1 cellular context compared by ENCODE assay signal in the genomic region with DNA sequence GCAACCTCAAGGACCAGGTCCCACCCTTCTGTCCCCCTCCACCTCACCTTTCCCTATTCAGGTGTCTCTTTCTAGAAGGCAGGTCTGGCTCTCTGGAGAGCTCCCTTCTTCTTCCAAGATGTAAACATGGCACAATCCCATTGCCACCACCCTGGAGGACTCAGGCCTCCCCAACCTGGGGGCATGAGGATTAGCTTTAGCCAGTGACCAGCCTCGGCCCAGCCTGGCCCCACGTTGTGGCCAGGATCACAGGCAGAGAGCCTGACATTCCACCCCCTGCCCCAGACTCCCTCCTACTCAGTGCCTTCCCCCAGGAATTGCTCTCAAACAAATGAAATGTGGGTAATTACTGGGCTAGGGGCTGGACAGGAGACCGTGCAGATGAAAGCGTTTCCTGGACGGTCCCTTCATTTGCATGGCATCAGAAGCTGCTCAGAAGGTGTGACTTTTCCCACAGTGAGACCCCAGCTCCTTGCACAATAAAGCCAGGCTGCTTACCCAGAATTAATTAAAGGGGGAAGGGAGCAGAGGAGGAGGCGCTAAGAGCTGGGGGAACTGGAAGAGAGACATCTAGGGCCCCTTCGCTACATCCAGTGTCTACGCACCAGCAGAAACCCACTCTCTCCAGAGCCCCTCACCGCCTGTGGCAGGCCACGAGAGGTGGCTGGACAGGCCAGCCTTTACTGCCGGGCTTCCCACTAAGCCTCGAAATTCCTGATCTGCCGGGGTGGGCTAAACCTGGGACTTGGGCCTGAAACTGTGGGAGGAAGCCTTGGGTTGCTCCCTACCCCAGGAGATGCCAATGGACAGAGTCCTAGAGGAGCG.
TF ChIP-seq lines count a peak whose summit lies in the region.

No MANE protein-coding gene starts in this region.

TF ChIP-seq in H1, 55 proteins besides CTCF, POLR2A, EP300 and RAD21:
- TF ChIP-seq KDM1A (IDR thresholded peaks at IDR 0.05; ENCODE audit: borderline replicate concordance, low read length) (no peak), HDAC2 (IDR thresholded peaks at IDR 0.05; ENCODE audit: borderline replicate concordance in 1 of 2, low read depth in 2 of 2, low read length in 2 of 2) (no peak), MAFK (IDR thresholded peaks at IDR 0.05; ENCODE audit: low read depth, low read length) (no peak), NRF1 (IDR thresholded peaks at IDR 0.05; ENCODE audit: low read depth, low read length) (no peak), CHD1 (IDR thresholded peaks at IDR 0.05; ENCODE audit: low read depth, low read length) (no peak), SIRT6 (IDR thresholded peaks at IDR 0.05; ENCODE audit: low read length) (no peak), POLR2AphosphoS5 (IDR thresholded peaks at IDR 0.05; ENCODE audit: low read depth, low read length) (no peak), SP4 (IDR thresholded peaks at IDR 0.05; ENCODE audit: low read length) (no peak)
TF ChIP-seq in H1: peak in this region for 0.
